In genomic region chr2:225288986-225289385, GRCh38 we compare ENCODE assay signal across 23 cellular contexts.
A peak's percentile ranks its signal among the peaks of the same experiment; 100 is the strongest.
DNase-seq lines count a peak whose midpoint lies in the region; ATAC-seq, FAIRE-seq and TF ChIP-seq lines count a peak whose summit lies in the region.
"Had no signal": no experiment of that assay in that cellular context is flagged by ENCODE, and none has a peak within 500 bp of the region (broad histone marks: within the 10 kb centered on the region; RNA-seq: fewer than 3 reads in every experiment).

No MANE protein-coding gene starts in this region.

- H2BK5ac ChIP-seq in mesenchymal stem cell (ENCODE audit: low read depth, low read length, poor library complexity, severe bottlenecking), result no peak overlapping the region

- no peak for ATAC-seq in GM18502 (IDR thresholded peaks at IDR 0.05; ENCODE audit: poor library complexity, unreplicated experiment)
- ATAC-seq: HepG2 had no signal

- peak; percentile 32 for DNase-seq in BJ (ENCODE audit: low read depth)
- peak; percentile 98 for DNase-seq in M059J (ENCODE audit: low read depth)
- peak; percentile 3 for DNase-seq in bronchial epithelial cell (ENCODE audit: low read depth)
- peak; percentile 30 for DNase-seq in mesenchymal stem cell
- DNase-seq in stimulated activated CD4-positive, alpha-beta T cell treated with anti-CD3 and anti-CD28 coated beads, Interleukin-4, amount 100 ng/mL, for 24 hours, result no peak
- no peak for DNase-seq in occipital lobe (lab: John Stamatoyannopoulos, UW)
- DNase-seq in effector CD4-positive, alpha-beta T cell, result no peak
- DNase-seq: CD8-positive, alpha-beta memory T cell; DMS79; H9; NCI-H1436; NCI-H2029 treated with DMSO at 0.1 percent for 48 hours; NCI-H2171 treated with DMSO at 0.1 percent for 48 hours; NCI-H748 treated with DMSO at 0.1 percent for 48 hours; NK-92 treated with Interleukin-12 subunit alpha and Interleukin-12 subunit beta, amount 100 ng/mL, for 24 hours; SHP77; SK-N-SH had no signal

- H3K36me3 ChIP-seq in BJ (ENCODE audit: control insufficient read depth, insufficient read depth, low read length), result no peaks in the 10 kb centered on the region
- no peaks in the 10 kb centered on the region for H3K36me3 ChIP-seq in bronchial epithelial cell (ENCODE audit: control insufficient read depth, insufficient read depth, low read length)
- no peaks in the 10 kb centered on the region for H3K36me3 ChIP-seq in mesenchymal stem cell (ENCODE audit: control insufficient read depth in 1 of 2, insufficient read depth in 2 of 2, low read depth in 1 of 2, low read length in 2 of 2)
- H3K36me3 ChIP-seq: BLaER1 treated with 17β-estradiol and CSF1 and Interleukin-3, amounts not matched to agents 10 nM and 100 nM had no signal

- TF ChIP-seq CTCF in BJ (IDR thresholded peaks at IDR 0.05; ENCODE audit: insufficient read depth, low read depth, low read length) (no peak), bronchial epithelial cell (IDR thresholded peaks at IDR 0.05; ENCODE audit: insufficient read depth, low read length, severe bottlenecking) (no peak)

- no peak overlapping the region for H2AFZ ChIP-seq in mesenchymal stem cell (ENCODE audit: low read depth, low read length)

- H3K79me1 ChIP-seq in mesenchymal stem cell (replicated peaks; ENCODE audit: low read length, poor library complexity, severe bottlenecking), result no peaks in the 10 kb centered on the region

- H3K18ac ChIP-seq in mesenchymal stem cell (ENCODE audit: low read depth in 1 of 2, low read length in 2 of 2), result no peak overlapping the region

- no peak overlapping the region for H2BK12ac ChIP-seq in mesenchymal stem cell (ENCODE audit: low read length in 2 of 2)

- no peaks in the 10 kb centered on the region for H3K4me1 ChIP-seq in mesenchymal stem cell (ENCODE audit: control insufficient read depth, insufficient read depth, low read depth, low read length)
- H3K4me1 ChIP-seq: BLaER1 treated with 17β-estradiol and CSF1 and Interleukin-3, amounts not matched to agents 10 nM and 100 nM had no signal

- H3K14ac ChIP-seq in mesenchymal stem cell (ENCODE audit: low read length in 2 of 2), result no peak overlapping the region

- FAIRE-seq in bronchial epithelial cell (lab: Jason Lieb, UNC), result no peak
- FAIRE-seq: G401.6, HepG2, RCC 7860 had no signal

- no peak overlapping the region for H3K4ac ChIP-seq in mesenchymal stem cell (ENCODE audit: low read depth in 1 of 2, low read length in 2 of 2)

- no peak overlapping the region for H4K8ac ChIP-seq in mesenchymal stem cell (ENCODE audit: low read length)

- H3K23ac ChIP-seq in mesenchymal stem cell (ENCODE audit: low read length in 2 of 2), result no peak overlapping the region

- CTCF ChIA-PET in BJ (lab: Yijun Ruan, JAX), result no interaction called here

- 84% methylated on average over 3 of the region's 3 CpGs for WGBS in mesenchymal stem cell

- H2AK5ac ChIP-seq in mesenchymal stem cell (ENCODE audit: low read length, severe bottlenecking), result no peak overlapping the region

- H3K27ac ChIP-seq in mesenchymal stem cell (ENCODE audit: low read length, poor library complexity, severe bottlenecking), result no peak overlapping the region
- H3K27ac ChIP-seq: BLaER1 treated with 17β-estradiol and CSF1 and Interleukin-3, amounts not matched to agents 10 nM and 100 nM; KMS-11 had no signal

- no peaks in the 10 kb centered on the region; the same call in 1 of the 2 replicates for H3K27me3 ChIP-seq in BJ (ENCODE audit: control insufficient read depth, insufficient read depth, low read length)
- H3K27me3 ChIP-seq in bronchial epithelial cell (ENCODE audit: control insufficient read depth, insufficient read depth, low read length), result no peaks in the 10 kb centered on the region
- peaks cover 0 to 11% of the 10 kb centered on the region in 2 experiments for H3K27me3 ChIP-seq in mesenchymal stem cell (ENCODE audit: control insufficient read depth in 1 of 2, insufficient read depth in 1 of 2, low read length in 2 of 2)
- H3K27me3 ChIP-seq: BLaER1 treated with 17β-estradiol and CSF1 and Interleukin-3, amounts not matched to agents 10 nM and 100 nM had no signal

- POLR2A ChIA-PET in BJ (lab: Charles Lee), result no interaction called here

- H3K4me2 ChIP-seq in mesenchymal stem cell (ENCODE audit: low read length, poor library complexity, severe bottlenecking), result no peak overlapping the region
- H3K4me2 ChIP-seq: BLaER1 treated with 17β-estradiol and CSF1 and Interleukin-3, amounts not matched to agents 10 nM and 100 nM; KMS-11; SK-N-SH had no signal

- H2BK15ac ChIP-seq in mesenchymal stem cell (ENCODE audit: low read depth, poor library complexity, severe bottlenecking), result no peak overlapping the region

- no peak overlapping the region for H3K9ac ChIP-seq in mesenchymal stem cell (ENCODE audit: low read length)
- H3K9ac ChIP-seq: BLaER1 treated with 17β-estradiol and CSF1 and Interleukin-3, amounts not matched to agents 10 nM and 100 nM; KMS-11; SK-N-SH had no signal

- no peak overlapping the region for H2BK120ac ChIP-seq in mesenchymal stem cell (ENCODE audit: low read depth, low read length)

- H4K91ac ChIP-seq in mesenchymal stem cell (ENCODE audit: low read length), result no peak overlapping the region

- H3K4me3 ChIP-seq in BJ (ENCODE audit: low read depth, low read length) (no peak overlapping the region), bronchial epithelial cell (ENCODE audit: low read depth, low read length) (no peak overlapping the region), mesenchymal stem cell (ENCODE audit: insufficient read depth in 1 of 2, low read depth in 1 of 2, low read length in 2 of 2) (no peak overlapping the region)
- H3K4me3 ChIP-seq: BLaER1 treated with 17β-estradiol and CSF1 and Interleukin-3, amounts not matched to agents 10 nM and 100 nM had no signal

- H3K9me3 ChIP-seq in mesenchymal stem cell (ENCODE audit: control insufficient read depth, low read length), result no peaks in the 10 kb centered on the region
- H3K9me3 ChIP-seq: SK-N-SH had no signal

Comparison
In these comparisons a context has a peak if more than half of its experiments do, and no peak if none do; other contexts are left out.
1. DNase-seq: peak in BJ (single experiment), M059J (single experiment), bronchial epithelial cell (single experiment) and mesenchymal stem cell (single experiment); none in stimulated activated CD4-positive, alpha-beta T cell treated with anti-CD3 and anti-CD28 coated beads, Interleukin-4, amount 100 ng/mL, for 24 hours (single experiment), occipital lobe (single experiment) and effector CD4-positive, alpha-beta T cell (single experiment).